18 cellular contexts compared by ENCODE assay signal in the genomic region with DNA sequence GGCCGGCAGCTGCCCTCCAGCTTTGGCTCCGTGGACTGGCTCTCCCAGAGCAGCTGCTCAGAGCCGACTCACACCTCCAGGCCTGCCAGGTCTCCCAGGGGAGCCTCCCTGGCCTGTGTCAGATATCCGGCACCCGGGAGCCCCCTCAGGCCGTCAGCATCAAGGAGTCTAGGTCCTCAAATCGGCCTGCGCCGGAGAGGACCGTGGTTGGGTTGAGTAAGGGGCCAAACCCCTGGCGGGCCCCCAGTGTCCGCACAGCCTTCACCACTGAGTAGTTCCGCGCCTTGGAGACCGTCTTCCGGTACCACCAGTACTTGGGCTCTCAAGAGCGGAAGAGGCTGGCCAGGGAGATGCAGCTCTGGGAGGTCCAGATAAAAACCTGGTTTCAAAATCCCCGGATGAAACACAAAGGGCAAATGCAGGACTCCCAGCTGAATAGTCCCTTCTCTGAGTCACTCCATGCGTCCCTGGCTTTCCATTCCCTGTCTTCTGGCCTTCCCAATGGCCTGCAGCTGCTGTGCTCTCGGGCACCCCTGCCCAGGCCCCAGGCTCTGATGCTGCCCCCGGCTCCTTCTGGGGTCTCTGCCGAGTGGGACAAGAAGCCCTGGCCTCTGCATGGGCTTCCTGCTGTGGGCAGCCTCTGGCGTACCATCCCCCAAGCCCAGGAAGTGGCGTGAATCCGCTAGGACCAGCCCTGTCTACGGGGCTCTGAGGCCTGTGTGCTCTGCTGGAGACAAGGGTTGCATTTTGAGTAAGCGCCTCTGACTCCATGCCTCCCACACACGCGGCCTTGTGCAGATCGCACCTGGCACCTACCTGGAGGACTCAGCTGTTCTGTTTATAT.
A peak's percentile ranks its signal among the peaks of the same experiment; 100 is the strongest.
DNase-seq lines count a peak whose midpoint lies in the region; ATAC-seq and TF ChIP-seq lines count a peak whose summit lies in the region.
"Had no signal": no experiment of that assay in that cellular context is flagged by ENCODE, and none has a peak within 500 bp of the region (broad histone marks: within the 10 kb centered on the region; RNA-seq: fewer than 3 reads in every experiment).

No MANE protein-coding gene starts in this region.

- H3K27me3 ChIP-seq in H7 (ENCODE audit: control insufficient read depth, insufficient read depth, low read length) (no peaks in the 10 kb centered on the region), iPS DF 6.9 (ENCODE audit: control insufficient read depth, insufficient read depth, low read length) (no peaks in the 10 kb centered on the region), testis (no peaks in the 10 kb centered on the region)
- H3K27me3 ChIP-seq: sigmoid colon had no signal

- H3K27ac ChIP-seq in iPS DF 6.9 (ENCODE audit: low read length), result no peak overlapping the region
- H3K27ac ChIP-seq in testis, result peak overlapping the region in 1 of 2 donors; percentile 14
- H3K27ac ChIP-seq: coronary artery, left ventricle myocardium inferior, sigmoid colon, WERI-Rb-1 had no signal

- H3K9me3 ChIP-seq in iPS DF 6.9 (ENCODE audit: control insufficient read depth, insufficient read depth, low read length), result no peaks in the 10 kb centered on the region
- no peaks in the 10 kb centered on the region for H3K9me3 ChIP-seq in testis
- H3K9me3 ChIP-seq: left ventricle myocardium inferior, sigmoid colon, SK-N-SH had no signal

- no peak for TF ChIP-seq POLR2A in testis (IDR thresholded peaks at IDR 0.05)

- no peak for ATAC-seq in GM21825 (IDR thresholded peaks at IDR 0.05; ENCODE audit: unreplicated experiment)
- ATAC-seq in GM18861 (IDR thresholded peaks at IDR 0.05; ENCODE audit: unreplicated experiment), result no peak
- ATAC-seq: mucosa of descending colon had no signal

- H3K36me3 ChIP-seq in H7 (replicated peaks; ENCODE audit: control insufficient read depth, insufficient read depth, low read length) (no peaks in the 10 kb centered on the region), iPS DF 6.9 (ENCODE audit: control insufficient read depth, insufficient read depth, low read length) (no peaks in the 10 kb centered on the region), testis (ENCODE audit: low read depth, missing control alignments) (no peaks in the 10 kb centered on the region)
- H3K36me3 ChIP-seq: left ventricle myocardium inferior, sigmoid colon, WERI-Rb-1 had no signal

- intact Hi-C loops in testis (cut with DNase I; ENCODE audit: low total_unique reads), result no loop called here

- DNase-seq in H7 (peak; percentile 12), RPMI8226 (peak; percentile 65), iPS DF 6.9 (ENCODE audit: low read depth, low spot score) (peak; percentile 5), testis (peak; percentile 68), HuH-7 (ENCODE audit: low spot score) (no peak)
- DNase-seq: activated CD8-positive, alpha-beta memory T cell treated with anti-CD3 and anti-CD28 coated beads, Interleukin-2, amount 50 U/mL, for 48 hours; activated gamma-delta T cell; left ventricle myocardium inferior; mucosa of descending colon; NCI-H2171 treated with DMSO at 0.1 percent for 48 hours; NCI-H526; sigmoid colon; SK-N-SH; stimulated activated CD8-positive, alpha-beta memory T cell treated with anti-CD3 and anti-CD28 coated beads, Interleukin-4, amount 100 ng/mL, for 48 hours; WERI-Rb-1 had no signal

- H3K4me1 ChIP-seq in iPS DF 6.9 (ENCODE audit: control insufficient read depth, insufficient read depth, low read length) (peaks cover 2% of the 10 kb centered on the region; the same call in 1 of the 2 replicates), testis (no peaks in the 10 kb centered on the region)
- H3K4me1 ChIP-seq: left ventricle myocardium inferior, sigmoid colon had no signal

- TF ChIP-seq CTCF in testis (IDR thresholded peaks at IDR 0.05), result no peak

- no peak overlapping the region for H3K4me3 ChIP-seq in H7 (ENCODE audit: insufficient read depth, low read depth, low read length)
- no peak overlapping the region for H3K4me3 ChIP-seq in iPS DF 6.9 (ENCODE audit: low read length)
- H3K4me3 ChIP-seq in testis, result peak overlapping the region; percentile 53 to 58
- H3K4me3 ChIP-seq: coronary artery, left ventricle myocardium inferior, mucosa of descending colon, sigmoid colon had no signal

- no CpG with 5 or more reads among the region's 30 CpGs for WGBS in iPS DF 6.9 (ENCODE audit: insufficient coverage, insufficient read length)
- 65 to 81% methylated on average over 17 to 30 of the region's 30 CpGs for WGBS in testis, 2 donors

Comparison
In these comparisons a context has a peak if more than half of its experiments do, and no peak if none do; other contexts are left out.
1. H3K4me3 ChIP-seq: peak in testis (2 of 2); none in H7 (single experiment) and iPS DF 6.9 (single experiment).